ENCODE assay signal across 7 cellular contexts in genomic region chr19:46716013-46716671, GRCh38. TPM values are rescaled to one million over a fixed set of nuclear protein-coding genes. Genes with fewer than 3 reads are reported as not detected.
A peak's percentile ranks its signal among the peaks of the same experiment; 100 is the strongest.
DNase-seq lines count a peak whose midpoint lies in the region; ATAC-seq and TF ChIP-seq lines count a peak whose summit lies in the region.

No MANE protein-coding gene starts in this region.

- H2AFZ ChIP-seq in neural progenitor cell (replicated peaks): no peak overlapping the region

- H3K9ac ChIP-seq in neural progenitor cell: peak overlapping the region; percentile 75

- H3K36me3 ChIP-seq in HAP-1 (replicated peaks): peaks cover 18% of the 10 kb centered on the region
- no peaks in the 10 kb centered on the region for H3K36me3 ChIP-seq in neural progenitor cell

- H3F3A ChIP-seq in neural progenitor cell (ENCODE audit: low read depth): peaks cover 30% of the 10 kb centered on the region

- ATAC-seq in HG03045 (IDR thresholded peaks at IDR 0.05; ENCODE audit: unreplicated experiment) (no peak), HG03571 (IDR thresholded peaks at IDR 0.05; ENCODE audit: unreplicated experiment) (no peak)

- TF ChIP-seq CTCF in epithelial cell of esophagus (IDR thresholded peaks at IDR 0.05; ENCODE audit: insufficient read depth, low read depth, low read length, missing control alignments): no peak
- peak; percentile 59 for TF ChIP-seq CTCF in neural progenitor cell (IDR thresholded peaks at IDR 0.05)

- peak overlapping the region; percentile 90 for H3K27ac Mint-ChIP-seq in neural progenitor cell

- no peaks in the 10 kb centered on the region for H3K27me3 ChIP-seq in HAP-1 (ENCODE audit: low read depth)
- no peaks in the 10 kb centered on the region for H3K27me3 ChIP-seq in neural progenitor cell

- H3K4me3 Mint-ChIP-seq in neural progenitor cell: peak overlapping the region; percentile 97

- H3K79me2 ChIP-seq in neural progenitor cell (ENCODE audit: low read depth): peaks cover 49% of the 10 kb centered on the region

- DNase-seq in HAP-1 (ENCODE audit: low spot score in 2 of 2): peak in 1 of 2 experiments; percentile 46
- peak; percentile 10 for DNase-seq in SK-N-DZ (ENCODE audit: low spot score)
- no peak for DNase-seq in epithelial cell of esophagus (ENCODE audit: low read depth)
- DNase-seq in neural progenitor cell (ENCODE audit: low spot score): peak; percentile 85
- DNase-seq in NCI-H1417 treated with DMSO at 0.1 percent for 48 hours (lab: John Stamatoyannopoulos, UW): no peak

- H4K20me1 ChIP-seq in neural progenitor cell (ENCODE audit: low read depth): peaks cover 45% of the 10 kb centered on the region

- peaks cover 25% of the 10 kb centered on the region for H3K4me1 Mint-ChIP-seq in neural progenitor cell

- peak overlapping the region; percentile 97 for H3K4me2 ChIP-seq in neural progenitor cell

- H3K9me3 ChIP-seq in HAP-1: no peaks in the 10 kb centered on the region
- no peaks in the 10 kb centered on the region for H3K9me3 ChIP-seq in neural progenitor cell (ENCODE audit: low read depth)

- H3K4me3 ChIP-seq in HAP-1 (peak overlapping the region; percentile 87), epithelial cell of esophagus (ENCODE audit: low read length) (peak overlapping the region; percentile 92), neural progenitor cell (peak overlapping the region; percentile 99)

- H3K27ac ChIP-seq in neural progenitor cell: peak overlapping the region; percentile 83

- H3K4me1 ChIP-seq in HAP-1 (peaks cover 8% of the 10 kb centered on the region), neural progenitor cell (peaks cover 12% of the 10 kb centered on the region)

- no peaks in the 10 kb centered on the region for H3K9me3 Mint-ChIP-seq in neural progenitor cell

- H3K27me3 Mint-ChIP-seq in neural progenitor cell (ENCODE audit: insufficient read depth, low read depth): peaks cover 4% of the 10 kb centered on the region

- H3K36me3 Mint-ChIP-seq in neural progenitor cell: peaks cover under 1% of the 10 kb centered on the region

- in situ Hi-C loops in HAP-1 (cut with MboI; ENCODE audit: low sequenced_read_pairs): no loop called here

RNA-seq across cellular contexts. Expression of gene PRKD2, which starts 0.8 kb away (rescaled TPM):
- 7.4 and 8.8 TPM in 2 replicates for polyA plus RNA-seq in SK-N-DZ (2014; cell fraction: cytosol; rRNA removed)
- 10.0 and 12.7 TPM in 2 replicates for polyA plus RNA-seq in SK-N-DZ (2014; cell fraction: nucleus; rRNA removed)
- total RNA-seq in neural progenitor cell (ENCODE audit: low replicate concordance): 14.9 and 22.2 TPM in 2 replicates

RNA-seq across cellular contexts. Expression of gene FKRP, which starts 29.7 kb away (rescaled TPM):
- polyA plus RNA-seq in SK-N-DZ (2014; cell fraction: cytosol; rRNA removed): 10.1 and 19.0 TPM in 2 replicates
- 8.9 and 12.5 TPM in 2 replicates for polyA plus RNA-seq in SK-N-DZ (2014; cell fraction: nucleus; rRNA removed)
- total RNA-seq in neural progenitor cell (ENCODE audit: low replicate concordance): 18.6 and 40.5 TPM in 2 replicates

RNA-seq across cellular contexts. Expression of gene STRN4, which starts 30.1 kb away (rescaled TPM):
- 85.9 and 92.5 TPM in 2 replicates for polyA plus RNA-seq in SK-N-DZ (2014; cell fraction: cytosol; rRNA removed)
- 108 and 111 TPM in 2 replicates for polyA plus RNA-seq in SK-N-DZ (2014; cell fraction: nucleus; rRNA removed)
- total RNA-seq in neural progenitor cell (ENCODE audit: low replicate concordance): 54.1 and 149 TPM in 2 replicates

RNA-seq across cellular contexts. Expression of gene DACT3, which starts 55.2 kb away (rescaled TPM):
- 3.1 and 6.6 TPM in 2 replicates for polyA plus RNA-seq in SK-N-DZ (2014; cell fraction: cytosol; rRNA removed)
- polyA plus RNA-seq in SK-N-DZ (2014; cell fraction: nucleus; rRNA removed): 3.2 and 5.7 TPM in 2 replicates
- total RNA-seq in neural progenitor cell (ENCODE audit: low replicate concordance): 0.75 and 2.2 TPM in 2 replicates

Comparison
In these comparisons a context has a peak if more than half of its experiments do, and no peak if none do; other contexts are left out.
1. DNase-seq: peak in SK-N-DZ (single experiment) and neural progenitor cell (single experiment); none in epithelial cell of esophagus (single experiment) and NCI-H1417 treated with DMSO at 0.1 percent for 48 hours (single experiment).
2. Peak in every context shown above with its lines, with median percentiles within 50 percentile points of each other: H3K4me3 ChIP-seq.